Comparison of ENCODE assay signal across 9 cellular contexts in the genomic region with DNA sequence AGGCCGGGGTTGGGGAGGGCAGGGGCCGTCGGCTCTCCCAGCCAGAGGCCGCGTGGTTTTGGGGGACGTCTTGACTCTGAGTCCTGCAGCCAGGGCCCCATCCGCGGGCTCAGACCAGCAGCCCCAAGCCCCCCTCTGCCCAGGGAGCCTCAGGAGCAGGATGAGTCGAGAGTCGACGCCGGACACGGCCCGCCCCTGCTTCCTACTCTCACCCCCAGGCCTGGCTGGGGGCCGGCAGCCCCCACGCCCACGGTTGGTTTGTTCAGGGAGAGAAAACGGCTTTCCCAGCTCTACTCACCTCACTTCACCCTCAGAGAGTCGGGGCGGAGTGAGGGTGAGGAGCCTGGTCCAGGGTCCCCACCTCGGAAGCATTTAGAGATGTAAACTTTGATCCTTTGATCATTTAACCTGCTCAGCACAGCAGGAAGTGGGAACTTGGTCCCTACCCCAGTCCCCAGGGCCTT. TPM values are rescaled to one million over a fixed set of nuclear protein-coding genes. Genes with fewer than 3 reads are reported as not detected.
DNase-seq lines count a peak whose midpoint lies in the region; ATAC-seq and TF ChIP-seq lines count a peak whose summit lies in the region.
"Had no signal": no experiment of that assay in that cellular context is flagged by ENCODE, and none has a peak within 500 bp of the region (broad histone marks: within the 10 kb centered on the region; RNA-seq: fewer than 3 reads in every experiment).

No MANE protein-coding gene starts in this region.

- H3K9me3 Mint-ChIP-seq in activated CD4-positive, alpha-beta T cell treated with anti-CD3 and anti-CD28 coated beads, Interleukin-2, amount 10 ng/mL, durations not matched to agents 24 days and 14 days, result no peaks in the 10 kb centered on the region
- H3K9me3 Mint-ChIP-seq in activated CD8-positive, alpha-beta T cell treated with anti-CD3 and anti-CD28 coated beads for 36 hours, result no peaks in the 10 kb centered on the region

- peak overlapping the region; percentile 61 for H3K4me3 Mint-ChIP-seq in activated CD4-positive, alpha-beta T cell treated with anti-CD3 and anti-CD28 coated beads, Interleukin-2, amount 10 ng/mL, durations not matched to agents 24 days and 14 days
- peak overlapping the region; percentile 12 for H3K4me3 Mint-ChIP-seq in activated CD8-positive, alpha-beta T cell treated with anti-CD3 and anti-CD28 coated beads for 36 hours

- no peaks in the 10 kb centered on the region for H3K9me3 ChIP-seq in spleen

- H3K27me3 Mint-ChIP-seq in activated CD4-positive, alpha-beta T cell treated with anti-CD3 and anti-CD28 coated beads, Interleukin-2, amount 10 ng/mL, durations not matched to agents 24 days and 14 days, result peaks cover 14% of the 10 kb centered on the region
- H3K27me3 Mint-ChIP-seq in activated CD8-positive, alpha-beta T cell treated with anti-CD3 and anti-CD28 coated beads for 36 hours, result peaks cover 17% of the 10 kb centered on the region

- no peak for ATAC-seq in activated CD8-positive, alpha-beta T cell treated with anti-CD3 and anti-CD28 coated beads for 36 hours
- no peak for ATAC-seq in HG02642 (IDR thresholded peaks at IDR 0.05; ENCODE audit: poor library complexity, unreplicated experiment)

- H3K4me3 ChIP-seq in kidney epithelial cell (ENCODE audit: low read depth, low read length) (peak overlapping the region; percentile 48), spleen (peak overlapping the region in 7 of 8 donors; percentile 47 to 80 (median 56))

- WGBS in spleen, 5 donors, result 27 to 72% (median 37%) methylated on average over 3 to 21 of the region's 21 CpGs

- POLR2A ChIA-PET in activated CD8-positive, alpha-beta T cell treated with anti-CD3 and anti-CD28 coated beads for 36 hours (lab: Charles Lee), result no interaction called here

- intact Hi-C loops in activated CD4-positive, alpha-beta T cell treated with anti-CD3 and anti-CD28 coated beads, Interleukin-2, amount 10 ng/mL, durations not matched to agents 24 days and 14 days (cut with micrococcal nuclease), result no loop called here
- intact Hi-C loops in activated CD8-positive, alpha-beta T cell treated with anti-CD3 and anti-CD28 coated beads for 36 hours (cut with micrococcal nuclease), result loop anchor here (10.0 kb wide), 1 partner anchor 378 kb away; a partner anchor contains a TSS
- intact Hi-C loops in spleen (cut with DNase I; ENCODE audit: low total_unique reads), result no loop called here

- no peak for DNase-seq in activated CD4-positive, alpha-beta T cell treated with anti-CD3 and anti-CD28 coated beads, Interleukin-2, amount 10 ng/mL, durations not matched to agents 24 days and 14 days
- DNase-seq in activated CD4-positive, alpha-beta T cell treated with anti-CD3 and anti-CD28 coated beads for 1 hour, result no peak
- no peak for DNase-seq in activated CD8-positive, alpha-beta T cell treated with anti-CD3 and anti-CD28 coated beads for 36 hours
- no peak for DNase-seq in kidney epithelial cell (ENCODE audit: low read depth)
- peak; percentile 73 for DNase-seq in spleen
- DNase-seq in NCI-H345 treated with DMSO at 0.1 percent for 48 hours (lab: John Stamatoyannopoulos, UW; ENCODE audit: unreplicated experiment), result no peak
- no peak for DNase-seq in AML-193 (lab: John Stamatoyannopoulos, UW)
- DNase-seq: NCI-H446 treated with DMSO at 0.1 percent for 48 hours had no signal

- TF ChIP-seq CTCF in activated CD8-positive, alpha-beta T cell treated with anti-CD3 and anti-CD28 coated beads for 36 hours (IDR thresholded peaks at IDR 0.05), result no peak
- no peak for TF ChIP-seq CTCF in kidney epithelial cell (IDR thresholded peaks at IDR 0.05; ENCODE audit: insufficient read depth, low read length, poor library complexity, severe bottlenecking)
- no peak for TF ChIP-seq CTCF in spleen (IDR thresholded peaks at IDR 0.05 in 8 of 11, conservative IDR thresholded peaks at IDR 0.05 in 3 of 11)

- H3K27ac Mint-ChIP-seq in activated CD4-positive, alpha-beta T cell treated with anti-CD3 and anti-CD28 coated beads, Interleukin-2, amount 10 ng/mL, durations not matched to agents 24 days and 14 days, result no peak overlapping the region
- H3K27ac Mint-ChIP-seq in activated CD8-positive, alpha-beta T cell treated with anti-CD3 and anti-CD28 coated beads for 36 hours, result no peak overlapping the region

- peaks cover 5% of the 10 kb centered on the region for H3K4me1 Mint-ChIP-seq in activated CD4-positive, alpha-beta T cell treated with anti-CD3 and anti-CD28 coated beads, Interleukin-2, amount 10 ng/mL, durations not matched to agents 24 days and 14 days
- peaks cover 4% of the 10 kb centered on the region for H3K4me1 Mint-ChIP-seq in activated CD8-positive, alpha-beta T cell treated with anti-CD3 and anti-CD28 coated beads for 36 hours (ENCODE audit: low read depth)

- peaks cover 2% of the 10 kb centered on the region for H3K27me3 ChIP-seq in kidney epithelial cell (ENCODE audit: control insufficient read depth, insufficient read depth, low read length)
- peaks cover 0 to 36% (median 21%) of the 10 kb centered on the region in 7 donors for H3K27me3 ChIP-seq in spleen (replicated peaks in 1 of 7)

- H3K36me3 ChIP-seq in kidney epithelial cell (ENCODE audit: control insufficient read depth, insufficient read depth, low read length), result no peaks in the 10 kb centered on the region
- H3K36me3 ChIP-seq in spleen, result no peaks in the 10 kb centered on the region

- H3K27ac ChIP-seq in spleen, result no peak overlapping the region

- H3K36me3 Mint-ChIP-seq in activated CD4-positive, alpha-beta T cell treated with anti-CD3 and anti-CD28 coated beads, Interleukin-2, amount 10 ng/mL, durations not matched to agents 24 days and 14 days (ENCODE audit: low read depth), result no peaks in the 10 kb centered on the region
- H3K36me3 Mint-ChIP-seq in activated CD8-positive, alpha-beta T cell treated with anti-CD3 and anti-CD28 coated beads for 36 hours (ENCODE audit: low read depth), result no peaks in the 10 kb centered on the region

- H3K4me1 ChIP-seq in spleen, result peaks cover 0 to 34% (median 22%) of the 10 kb centered on the region in 6 donors

- CTCF ChIA-PET in activated CD8-positive, alpha-beta T cell treated with anti-CD3 and anti-CD28 coated beads for 36 hours (lab: Charles Lee), result no interaction called here

- no peak for TF ChIP-seq POLR2A in spleen (IDR thresholded peaks at IDR 0.05)

RNA-seq across cellular contexts. Expression of a gene that starts 6.9 kb away (rescaled TPM):
- 1.0 and 1.2 TPM in 2 replicates for total RNA-seq in activated CD4-positive, alpha-beta T cell treated with anti-CD3 and anti-CD28 coated beads, Interleukin-2, amount 10 ng/mL, durations not matched to agents 24 days and 14 days
- 1 to 10 TPM; 2.1 to 2.4 TPM for total RNA-seq in activated CD8-positive, alpha-beta T cell treated with anti-CD3 and anti-CD28 coated beads for 36 hours
- total RNA-seq in kidney epithelial cell (2.5 and 3.4 TPM in 2 replicates), spleen (1 to 10 TPM in 5 of 7 donors, under 1 TPM in 2; 0.68 to 2.9 (median 1.2) TPM)
- 1 to 10 TPM in 2 of 3 donors, under 1 TPM in 1; 0.94 to 5.1 (median 1.7) TPM for polyA plus RNA-seq in spleen
